ENCODE assay signal across 13 cellular contexts in genomic region chr1:26372039-26372438, GRCh38. TPM values are rescaled to one million over a fixed set of nuclear protein-coding genes. Genes with fewer than 3 reads are reported as not detected.
DNase-seq lines count a peak whose midpoint lies in the region; FAIRE-seq and TF ChIP-seq lines count a peak whose summit lies in the region.
"Had no signal": no experiment of that assay in that cellular context is flagged by ENCODE, and none has a peak within 500 bp of the region (broad histone marks: within the 10 kb centered on the region; RNA-seq: fewer than 3 reads in every experiment).

No MANE protein-coding gene starts in this region.

- FAIRE-seq in keratinocyte (lab: Jason Lieb, UNC), result peak; percentile 99
- FAIRE-seq: A204.1, astrocyte, frontal cortex, islet of Langerhans had no signal

- no peak overlapping the region for H3K4me3 ChIP-seq in NB4 (ENCODE audit: low read depth, low read length)
- H3K4me3 ChIP-seq in keratinocyte (ENCODE audit: control insufficient read depth in 2 of 3, extremely low read depth in 1 of 3, insufficient read depth in 2 of 3, low read depth in 1 of 3, low read length in 3 of 3), result no peak overlapping the region
- H3K4me3 ChIP-seq: upper lobe of left lung had no signal

- H3K27ac Mint-ChIP-seq in T-helper 2 cell treated with Interferon-gamma antibody and Interleukin-4, amounts not matched to agents 5 μg/mL and 100 μg/mL, for 36 hours, result peak overlapping the region; percentile 94

- peaks cover 3% of the 10 kb centered on the region for H3K27me3 Mint-ChIP-seq in T-helper 2 cell treated with Interferon-gamma antibody and Interleukin-4, amounts not matched to agents 5 μg/mL and 100 μg/mL, for 36 hours (ENCODE audit: low read depth)

- no peak overlapping the region for H3K9ac ChIP-seq in keratinocyte (ENCODE audit: control insufficient read depth, extremely low read depth, insufficient read depth, low read length)

- no peak for TF ChIP-seq POLR2A in NB4 (IDR thresholded peaks at IDR 0.05; ENCODE audit: extremely low read depth, insufficient read length)

- H3K79me2 ChIP-seq in keratinocyte (ENCODE audit: control insufficient read depth, insufficient read depth, low read length), result no peaks in the 10 kb centered on the region

- no peak for TF ChIP-seq CTCF in NB4 (IDR thresholded peaks at IDR 0.05; ENCODE audit: low read depth, low read length)
- TF ChIP-seq CTCF in keratinocyte (optimal IDR thresholded peaks at IDR 0.05 in 1 of 3, IDR thresholded peaks at IDR 0.05 in 1 of 3, conservative IDR thresholded peaks at IDR 0.05 in 1 of 3; ENCODE audit: extremely low read depth in 1 of 3, insufficient read depth in 2 of 3, low read length in 3 of 3), result no peak

- no peaks in the 10 kb centered on the region for H3K9me1 ChIP-seq in keratinocyte (ENCODE audit: control insufficient read depth, extremely low read depth, insufficient read depth, low read length)

- peaks cover 12% of the 10 kb centered on the region for H3K9me3 Mint-ChIP-seq in T-helper 2 cell treated with Interferon-gamma antibody and Interleukin-4, amounts not matched to agents 5 μg/mL and 100 μg/mL, for 36 hours

- peaks cover 18% of the 10 kb centered on the region for H3K4me1 ChIP-seq in keratinocyte (ENCODE audit: control insufficient read depth, extremely low read depth, insufficient read depth, low read length)

- H3K36me3 Mint-ChIP-seq in T-helper 2 cell treated with Interferon-gamma antibody and Interleukin-4, amounts not matched to agents 5 μg/mL and 100 μg/mL, for 36 hours (ENCODE audit: low read depth), result peaks cover 13% of the 10 kb centered on the region

- no peak overlapping the region for H2AFZ ChIP-seq in keratinocyte (ENCODE audit: control insufficient read depth, low read length)

- peak overlapping the region; percentile 6 for H3K27ac ChIP-seq in keratinocyte (ENCODE audit: control insufficient read depth, insufficient read depth, low read length)
- H3K27ac ChIP-seq: upper lobe of left lung had no signal

- no peaks in the 10 kb centered on the region for H3K27me3 ChIP-seq in keratinocyte (ENCODE audit: control insufficient read depth, extremely low read depth, insufficient read depth, low read length)
- H3K27me3 ChIP-seq: upper lobe of left lung had no signal

- dilution Hi-C loops in keratinocyte (cut with MboI; ENCODE audit: extremely low pct_ligation_motif_present, low sequenced_read_pairs), result no loop called here

- H3K36me3 ChIP-seq in keratinocyte (ENCODE audit: control insufficient read depth in 2 of 2, extremely low read depth in 1 of 2, insufficient read depth in 2 of 2, low read length in 2 of 2), result no peaks in the 10 kb centered on the region
- H3K36me3 ChIP-seq: upper lobe of left lung had no signal

- no peaks in the 10 kb centered on the region for H4K20me1 ChIP-seq in keratinocyte (ENCODE audit: control insufficient read depth, extremely low read depth, insufficient read depth, low read length)

- peaks cover 59% of the 10 kb centered on the region for H3K4me1 Mint-ChIP-seq in T-helper 2 cell treated with Interferon-gamma antibody and Interleukin-4, amounts not matched to agents 5 μg/mL and 100 μg/mL, for 36 hours (ENCODE audit: low read depth)

- peaks cover 3% of the 10 kb centered on the region for H3K9me3 ChIP-seq in keratinocyte (ENCODE audit: control insufficient read depth, low read depth, low read length)
- H3K9me3 ChIP-seq: upper lobe of left lung had no signal

- no peak overlapping the region for H3K4me2 ChIP-seq in keratinocyte (ENCODE audit: control insufficient read depth, extremely low read depth, insufficient read depth, low read depth, low read length)

- DNase-seq in T-helper 2 cell treated with Interferon-gamma antibody and Interleukin-4, amounts not matched to agents 5 μg/mL and 100 μg/mL, for 36 hours (ENCODE audit: low spot score), result no peak
- DNase-seq in T-helper 2 cell, result no peak
- DNase-seq in NB4 (ENCODE audit: low read depth), result peak; percentile 31
- DNase-seq in keratinocyte (ENCODE audit: low read depth, low spot score), result peak; percentile 71
- no peak for DNase-seq in COLO829 (ENCODE audit: low spot score)
- no peak for DNase-seq in NCI-H526 treated with DMSO at 0.1 percent for 48 hours (lab: John Stamatoyannopoulos, UW)
- DNase-seq: KG1, NCI-H187, upper lobe of left lung had no signal

- no peak overlapping the region for H3K4me3 Mint-ChIP-seq in T-helper 2 cell treated with Interferon-gamma antibody and Interleukin-4, amounts not matched to agents 5 μg/mL and 100 μg/mL, for 36 hours

RNA-seq across cellular contexts. Expression of gene ZNF683, which starts 0.5 kb away (rescaled TPM):
- not detected in 3 replicates for polyA plus RNA-seq in keratinocyte
- polyA plus RNA-seq in keratinocyte (2011; ENCODE audit: low read depth), result not detected
- not detected in 2 replicates for polyA plus RNA-seq in keratinocyte (2011; cell fraction: cytosol; rRNA removed)
- polyA plus RNA-seq in keratinocyte (2011; cell fraction: nucleus; rRNA removed), result not detected in 2 replicates
- polyA plus RNA-seq in keratinocyte (2012; ENCODE audit: low replicate concordance), result not detected in 2 replicates
- not detected in 3 replicates for polyA minus RNA-seq in keratinocyte
- polyA minus RNA-seq in keratinocyte (2011; cell fraction: cytosol; rRNA and poly(A)+ RNA removed), result not detected
- polyA minus RNA-seq in keratinocyte (2011; cell fraction: nucleus; rRNA and poly(A)+ RNA removed), result not detected in 2 replicates

RNA-seq across cellular contexts. Expression of gene CRYBG2, which starts 18.1 kb away (rescaled TPM):
- polyA plus RNA-seq in keratinocyte, result 6.0 to 15.5 TPM (median 7.9 TPM) in 3 replicates
- 27.9 TPM for polyA plus RNA-seq in keratinocyte (2011; ENCODE audit: low read depth)
- polyA plus RNA-seq in keratinocyte (2011; cell fraction: cytosol; rRNA removed), result 3.1 and 7.3 TPM in 2 replicates
- 28.6 and 33.8 TPM in 2 replicates for polyA plus RNA-seq in keratinocyte (2011; cell fraction: nucleus; rRNA removed)
- 12.0 and 50.5 TPM in 2 replicates for polyA plus RNA-seq in keratinocyte (2012; ENCODE audit: low replicate concordance)
- 11.2 to 30.9 TPM (median 17.2 TPM) in 3 replicates for polyA minus RNA-seq in keratinocyte
- polyA minus RNA-seq in keratinocyte (2011; cell fraction: cytosol; rRNA and poly(A)+ RNA removed), result 20.1 TPM
- 27.2 and 40.2 TPM in 2 replicates for polyA minus RNA-seq in keratinocyte (2011; cell fraction: nucleus; rRNA and poly(A)+ RNA removed)

RNA-seq across cellular contexts. Expression of gene LIN28A, which starts 38.6 kb away (rescaled TPM):
- 0.03 TPM in 1 of 3 replicates, not detected in the others for polyA plus RNA-seq in keratinocyte
- not detected for polyA plus RNA-seq in keratinocyte (2011; ENCODE audit: low read depth)
- polyA plus RNA-seq in keratinocyte (2011; cell fraction: cytosol; rRNA removed), result not detected in 2 replicates
- not detected in 2 replicates for polyA plus RNA-seq in keratinocyte (2011; cell fraction: nucleus; rRNA removed)
- polyA plus RNA-seq in keratinocyte (2012; ENCODE audit: low replicate concordance), result not detected in 2 replicates
- 0.16 to 0.22 TPM in 2 of 3 replicates, not detected in the other for polyA minus RNA-seq in keratinocyte
- not detected for polyA minus RNA-seq in keratinocyte (2011; cell fraction: cytosol; rRNA and poly(A)+ RNA removed)
- polyA minus RNA-seq in keratinocyte (2011; cell fraction: nucleus; rRNA and poly(A)+ RNA removed), result not detected in 2 replicates

RNA-seq across cellular contexts. Expression of gene CD52, which starts 54.3 kb away (rescaled TPM):
- 0.22 to 0.27 TPM in 2 of 3 replicates, not detected in the other for polyA plus RNA-seq in keratinocyte
- not detected for polyA plus RNA-seq in keratinocyte (2011; ENCODE audit: low read depth)
- polyA plus RNA-seq in keratinocyte (2011; cell fraction: cytosol; rRNA removed), result not detected in 2 replicates
- not detected in 2 replicates for polyA plus RNA-seq in keratinocyte (2011; cell fraction: nucleus; rRNA removed)
- 0.69 TPM in 1 of 2 replicates, not detected in the other for polyA plus RNA-seq in keratinocyte (2012; ENCODE audit: low replicate concordance)
- 1.5 TPM in 1 of 3 replicates, not detected in the others for polyA minus RNA-seq in keratinocyte
- not detected for polyA minus RNA-seq in keratinocyte (2011; cell fraction: cytosol; rRNA and poly(A)+ RNA removed)
- polyA minus RNA-seq in keratinocyte (2011; cell fraction: nucleus; rRNA and poly(A)+ RNA removed), result not detected in 2 replicates

Comparison
In these comparisons a context has a peak if more than half of its experiments do, and no peak if none do; other contexts are left out.
1. DNase-seq: peak in NB4 (single experiment) and keratinocyte (single experiment); none in T-helper 2 cell treated with Interferon-gamma antibody and Interleukin-4, amounts not matched to agents 5 μg/mL and 100 μg/mL, for 36 hours (single experiment), T-helper 2 cell (0 of 5), COLO829 (single experiment) and NCI-H526 treated with DMSO at 0.1 percent for 48 hours (single experiment).